ENCODE assay signal across 8 cellular contexts in genomic region chr2:203238329-203238710, GRCh38. TPM values are rescaled to one million over a fixed set of nuclear protein-coding genes. Genes with fewer than 3 reads are reported as not detected.
DNase-seq lines count a peak whose midpoint lies in the region; TF ChIP-seq lines count a peak whose summit lies in the region.

No MANE protein-coding gene starts in this region.

- H2AFZ ChIP-seq in fibroblast of lung (ENCODE audit: low read length) = peak overlapping the region; percentile 92

- H3K79me2 ChIP-seq in fibroblast of lung (ENCODE audit: control insufficient read depth, insufficient read depth, low read length) = peaks cover 24% of the 10 kb centered on the region

- no peaks in the 10 kb centered on the region for H4K20me1 ChIP-seq in fibroblast of lung (ENCODE audit: control insufficient read depth, extremely low read depth, insufficient read depth, low read length)

- peak overlapping the region; percentile 92 for H3K27ac ChIP-seq in SJCRH30
- H3K27ac ChIP-seq in fibroblast of lung (ENCODE audit: insufficient read depth, low read length) = peak overlapping the region; percentile 96
- peak overlapping the region; percentile 82 for H3K27ac ChIP-seq in rectal smooth muscle tissue (ENCODE audit: low read depth, low read length)

- H3K9me3 ChIP-seq in SJCRH30 (replicated peaks) (no peaks in the 10 kb centered on the region), fibroblast of lung (ENCODE audit: control insufficient read depth, insufficient read depth, low read depth, low read length) (no peaks in the 10 kb centered on the region)

- DNase-seq in NCI-H146 (lab: John Stamatoyannopoulos, UW) = peak; percentile 25
- no peak for DNase-seq in NCI-H146 treated with DMSO at 0.1 percent for 48 hours (lab: John Stamatoyannopoulos, UW; ENCODE audit: unreplicated experiment)
- no peak for DNase-seq in SJCRH30
- no peak for DNase-seq in fibroblast of lung (ENCODE audit: low read depth in 2 of 2)
- DNase-seq in NCI-H2107 treated with DMSO at 0.1 percent for 48 hours (lab: John Stamatoyannopoulos, UW; ENCODE audit: unreplicated experiment) = no peak
- DNase-seq in stimulated activated naive CD4-positive, alpha-beta T cell (lab: John Stamatoyannopoulos, UW) = no peak
- no peak for DNase-seq in activated CD4-positive, alpha-beta T cell treated with anti-CD3 and anti-CD28 coated beads, Interleukin-2, amount 50 U/mL, for 4 hours

- TF ChIP-seq CTCF in fibroblast of lung (conservative IDR thresholded peaks at IDR 0.05 in 1 of 2, IDR thresholded peaks at IDR 0.05 in 1 of 2; ENCODE audit: low read depth in 1 of 2, low read length in 2 of 2) = no peak

- H3K4me1 ChIP-seq in SJCRH30 (no peaks in the 10 kb centered on the region; the same call in 1 of the 2 replicates), fibroblast of lung (ENCODE audit: control insufficient read depth, extremely low read depth, insufficient read depth, low read length) (no peaks in the 10 kb centered on the region), rectal smooth muscle tissue (ENCODE audit: control insufficient read depth, insufficient read depth, low read length) (peaks cover 9% of the 10 kb centered on the region)

- H3K36me3 ChIP-seq in SJCRH30 (peaks cover 2% of the 10 kb centered on the region; the same call in 1 of the 2 replicates), fibroblast of lung (ENCODE audit: control insufficient read depth, insufficient read depth, low read length) (no peaks in the 10 kb centered on the region), rectal smooth muscle tissue (ENCODE audit: control insufficient read depth, insufficient read depth, low read length) (no peaks in the 10 kb centered on the region)

- peak overlapping the region; percentile 73 for H3K4me2 ChIP-seq in fibroblast of lung (ENCODE audit: extremely low read depth, insufficient read depth, low read length)

- H3K9ac ChIP-seq in fibroblast of lung (ENCODE audit: insufficient read depth, low read length) = peak overlapping the region; percentile 83
- H3K9ac ChIP-seq in rectal smooth muscle tissue (ENCODE audit: low read length) = peak overlapping the region; percentile 36

- H3K27me3 ChIP-seq in SJCRH30 = no peaks in the 10 kb centered on the region
- H3K27me3 ChIP-seq in fibroblast of lung (ENCODE audit: control insufficient read depth, insufficient read depth, low read length) = no peaks in the 10 kb centered on the region
- H3K27me3 ChIP-seq in rectal smooth muscle tissue (ENCODE audit: control insufficient read depth, insufficient read depth, low read length) = no peaks in the 10 kb centered on the region

- H3K4me3 ChIP-seq in SJCRH30 (peak overlapping the region; percentile 87), fibroblast of lung (replicated peaks in 1 of 4; ENCODE audit: control extremely low read depth in 1 of 4, insufficient read depth in 1 of 4, low read depth in 3 of 4, low read length in 4 of 4) (peak overlapping the region; percentile 70 to 93 (median 78)), rectal smooth muscle tissue (ENCODE audit: low read length) (peak overlapping the region; percentile 63)

RNA-seq across cellular contexts. Expression of gene CYP20A1, which starts 0.5 kb away (rescaled TPM):
- total RNA-seq in SJCRH30 (2014; rRNA removed; shearing (Covaris generic)) = 19.4 and 21.8 TPM in 2 replicates
- 36.3 and 48.0 TPM in 2 replicates for total RNA-seq in fibroblast of lung
- polyA plus RNA-seq in fibroblast of lung = 25.5 and 35.9 TPM in 2 replicates
- 10.9 and 15.6 TPM in 2 replicates for polyA plus RNA-seq in fibroblast of lung (2012)
- polyA minus RNA-seq in fibroblast of lung (ENCODE audit: low replicate concordance) = 6.3 and 8.6 TPM in 2 replicates
